Comparison of ENCODE assay signal across 2 cellular contexts in genomic region chr13:32216281-32216680, GRCh38.
TF ChIP-seq lines count a peak whose summit lies in the region.

No MANE protein-coding gene starts in this region.

TF ChIP-seq in IMR-90, 13 proteins besides CTCF, POLR2A, EP300 and RAD21:
- TF ChIP-seq NFE2L2 (IDR thresholded peaks at IDR 0.05; ENCODE audit: low read depth, low read length): no peak
- no peak for TF ChIP-seq BHLHE40 (IDR thresholded peaks at IDR 0.05; ENCODE audit: low read depth, low read length)
- TF ChIP-seq USF2 (IDR thresholded peaks at IDR 0.05; ENCODE audit: low read depth, low read length): no peak
- no peak for TF ChIP-seq RFX5 (IDR thresholded peaks at IDR 0.05; ENCODE audit: low read depth, low read length)
- no peak for TF ChIP-seq SMC3 (IDR thresholded peaks at IDR 0.05; ENCODE audit: low read depth, low read length)
- TF ChIP-seq CHD1 (IDR thresholded peaks at IDR 0.05; ENCODE audit: low read depth, low read length): no peak
- no peak for TF ChIP-seq MXI1 (IDR thresholded peaks at IDR 0.05; ENCODE audit: borderline replicate concordance, low read depth, low read length)
- TF ChIP-seq RCOR1 (IDR thresholded peaks at IDR 0.05; ENCODE audit: insufficient replicate concordance, low read length): no peak
TF ChIP-seq in IMR-90: peak in this region for 0.

TF ChIP-seq in endothelial cell of umbilical vein, 7 proteins besides CTCF, POLR2A, EP300 and RAD21:
- TF ChIP-seq GATA2 (IDR thresholded peaks at IDR 0.05; ENCODE audit: insufficient read depth, insufficient read length, low read depth, low read length) (no peak), JUN (IDR thresholded peaks at IDR 0.05; ENCODE audit: borderline replicate concordance, insufficient read depth, insufficient read length, low read depth) (no peak), EZH2 (IDR thresholded peaks at IDR 0.05; ENCODE audit: borderline replicate concordance, low read depth, low read length, severe bottlenecking) (no peak)
